Comparison of ENCODE assay signal across 14 cellular contexts in genomic region chr4:29852537-29852936, GRCh38.
"Had no signal": no experiment of that assay in that cellular context is flagged by ENCODE, and none has a peak within 500 bp of the region (broad histone marks: within the 10 kb centered on the region; RNA-seq: fewer than 3 reads in every experiment).

No MANE protein-coding gene starts in this region.

- H3K9me3 ChIP-seq: pancreas had no signal

- DNase-seq: activated CD4-positive, alpha-beta T cell treated with anti-CD3 and anti-CD28 coated beads for 1 hour; activated CD4-positive, alpha-beta T cell treated with anti-CD3 and anti-CD28 coated beads, Interleukin-2, amount 50 U/mL, for 48 hours; activated naive CD4-positive, alpha-beta T cell treated with anti-CD3 and anti-CD28 coated beads for 36 hours; activated naive CD8-positive, alpha-beta T cell treated with anti-CD3 and anti-CD28 coated beads, Interleukin-2, amount 50 U/mL, for 24 hours; aorta; cerebellar nuclear complex; effector CD8-positive, alpha-beta T cell; foreskin fibroblast; hippocampal formation; mucosa of descending colon; naive thymus-derived CD8-positive, alpha-beta T cell; pancreas; stimulated activated CD4-positive, alpha-beta T cell treated with anti-CD3 and anti-CD28 coated beads, Interleukin-12 subunit alpha, Interleukin-12 subunit beta, amount 100 ng/mL, for 4 hours; stimulated activated CD4-positive, alpha-beta T cell treated with anti-CD3 and anti-CD28 coated beads, Interleukin-2, amount 100 ng/mL, for 24 hours had no signal

- H3K4me3 ChIP-seq: mucosa of descending colon, pancreas had no signal

- H3K27me3 ChIP-seq: pancreas had no signal

- H3K36me3 ChIP-seq: pancreas had no signal

- H3K27ac ChIP-seq: pancreas had no signal

- H3K4me1 ChIP-seq: pancreas had no signal
